ENCODE assay signal across 10 cellular contexts in the genomic region with DNA sequence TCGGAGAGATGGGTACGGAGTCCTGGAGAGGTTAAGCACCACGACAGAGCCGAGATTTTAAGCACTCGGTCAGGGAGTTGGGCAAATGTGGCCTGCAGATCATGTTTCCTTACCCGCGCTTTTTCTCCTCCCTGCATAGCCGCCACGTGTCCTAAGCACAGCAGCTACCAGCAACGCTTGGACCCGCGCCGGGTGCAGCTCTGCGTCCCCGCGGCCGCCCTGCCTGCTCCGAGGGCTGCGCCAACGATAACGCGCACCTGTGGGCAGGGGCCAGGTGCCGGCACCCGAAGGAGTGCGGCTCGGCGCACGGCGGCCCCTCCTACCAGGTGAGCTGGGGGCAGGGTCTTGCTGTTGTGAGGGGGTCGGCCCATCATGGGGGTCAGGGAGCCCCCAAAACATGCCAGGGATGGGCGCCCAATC. TPM values are rescaled to one million over a fixed set of nuclear protein-coding genes. Genes with fewer than 3 reads are reported as not detected.
DNase-seq lines count a peak whose midpoint lies in the region; ATAC-seq and TF ChIP-seq lines count a peak whose summit lies in the region.
"Had no signal": no experiment of that assay in that cellular context is flagged by ENCODE, and none has a peak within 500 bp of the region (broad histone marks: within the 10 kb centered on the region; RNA-seq: fewer than 3 reads in every experiment).

No MANE protein-coding gene starts in this region.

- TF ChIP-seq CTCF in activated CD8-positive, alpha-beta T cell treated with anti-CD3 and anti-CD28 coated beads for 36 hours (IDR thresholded peaks at IDR 0.05), result no peak
- TF ChIP-seq CTCF in testis (IDR thresholded peaks at IDR 0.05), result no peak
- no peak for TF ChIP-seq CTCF in GM13976 (IDR thresholded peaks at IDR 0.05; ENCODE audit: borderline replicate concordance, control extremely low read depth, extremely low read depth, insufficient read depth, missing control alignments)

- H3K27ac Mint-ChIP-seq in activated CD8-positive, alpha-beta T cell treated with anti-CD3 and anti-CD28 coated beads for 36 hours, result no peak overlapping the region

- H3K4me3 Mint-ChIP-seq in activated CD8-positive, alpha-beta T cell treated with anti-CD3 and anti-CD28 coated beads for 36 hours, result peak overlapping the region; percentile 32

- WGBS in testis, 2 donors, result 6 to 8% methylated on average over 12 to 25 of the region's 31 CpGs

- intact Hi-C loops in activated CD8-positive, alpha-beta T cell treated with anti-CD3 and anti-CD28 coated beads for 36 hours (cut with micrococcal nuclease), result no loop called here
- intact Hi-C loops in testis (cut with DNase I; ENCODE audit: low total_unique reads), result no loop called here

- no peak for TF ChIP-seq POLR2A in testis (IDR thresholded peaks at IDR 0.05)

- peak; percentile 16 for DNase-seq in activated CD4-positive, alpha-beta T cell treated with anti-CD3 and anti-CD28 coated beads for 48 hours
- no peak for DNase-seq in activated CD4-positive, alpha-beta T cell treated with anti-CD3 and anti-CD28 coated beads for 1 hour
- DNase-seq in activated CD8-positive, alpha-beta T cell treated with anti-CD3 and anti-CD28 coated beads for 36 hours, result peak; percentile 19
- DNase-seq in testis (no peak), GM13976 (ENCODE audit: low spot score) (no peak), activated gamma-delta T cell treated with Interleukin-2 at 50 U/mL for 16 hours (no peak), epidermal melanocyte (ENCODE audit: insufficient read length, low spot score) (no peak)
- DNase-seq: activated gamma-delta T cell had no signal

- H3K9me3 Mint-ChIP-seq in activated CD8-positive, alpha-beta T cell treated with anti-CD3 and anti-CD28 coated beads for 36 hours, result no peaks in the 10 kb centered on the region

- POLR2A ChIA-PET in activated CD8-positive, alpha-beta T cell treated with anti-CD3 and anti-CD28 coated beads for 36 hours (lab: Charles Lee), result interaction anchor here (1.2 kb wide), 1 partner anchor 42 kb away, joined by 3 read pairs; no protein-coding TSS in a partner anchor

- in situ Hi-C loops in GM13976 (cut with MboI; ENCODE audit: low sequenced_read_pairs, unreplicated experiment), result no loop called here

- no peaks in the 10 kb centered on the region for H3K27me3 ChIP-seq in layer of hippocampus (ENCODE audit: control insufficient read depth, insufficient read depth, low read length)
- H3K27me3 ChIP-seq in testis, result no peaks in the 10 kb centered on the region

- H3K9me3 ChIP-seq in testis, result no peaks in the 10 kb centered on the region

- H3K4me3 ChIP-seq in testis, result peak overlapping the region; percentile 18 to 35

- H3K36me3 Mint-ChIP-seq in activated CD8-positive, alpha-beta T cell treated with anti-CD3 and anti-CD28 coated beads for 36 hours (ENCODE audit: low read depth), result no peaks in the 10 kb centered on the region

- peaks cover 7% of the 10 kb centered on the region for H3K4me1 Mint-ChIP-seq in activated CD8-positive, alpha-beta T cell treated with anti-CD3 and anti-CD28 coated beads for 36 hours (ENCODE audit: low read depth)

- peaks cover 5% of the 10 kb centered on the region for H3K4me1 ChIP-seq in testis

- peaks cover 3% of the 10 kb centered on the region for H3K27me3 Mint-ChIP-seq in activated CD8-positive, alpha-beta T cell treated with anti-CD3 and anti-CD28 coated beads for 36 hours

- ATAC-seq in activated CD8-positive, alpha-beta T cell treated with anti-CD3 and anti-CD28 coated beads for 36 hours, result peak; percentile 37

- H3K27ac ChIP-seq in layer of hippocampus (ENCODE audit: low read depth, low read length) (peak overlapping the region; percentile 71), testis (no peak overlapping the region)

- H3K36me3 ChIP-seq in testis (ENCODE audit: low read depth, missing control alignments), result no peaks in the 10 kb centered on the region

- CTCF ChIA-PET in activated CD8-positive, alpha-beta T cell treated with anti-CD3 and anti-CD28 coated beads for 36 hours (lab: Charles Lee), result interaction anchor here (0.6 to 3.4 kb wide), 8 partner anchors 9 to 263 kb away, joined by 3 to 21 read pairs (median 4); no protein-coding TSS in a partner anchor

RNA-seq across cellular contexts. Expression of a gene that starts 24.8 kb away (rescaled TPM):
- total RNA-seq in activated CD8-positive, alpha-beta T cell treated with anti-CD3 and anti-CD28 coated beads for 36 hours, result not detected
- total RNA-seq in testis, result 1 to 10 TPM in 1 of 2 donors, not detected in 1; 2.6 TPM
- polyA plus RNA-seq in testis (ENCODE audit: insufficient read depth, low read depth, low replicate concordance), result not detected
- polyA plus RNA-seq: BJ had no signal

RNA-seq across cellular contexts. Expression of a gene that starts 44.1 kb away (rescaled TPM):
- total RNA-seq in activated CD8-positive, alpha-beta T cell treated with anti-CD3 and anti-CD28 coated beads for 36 hours, result under 1 TPM; 0.25 to 0.27 TPM
- 1 to 10 TPM; 4.5 to 7.9 TPM for total RNA-seq in testis
- polyA plus RNA-seq in testis (ENCODE audit: insufficient read depth, low read depth, low replicate concordance), result 4.5 TPM

RNA-seq across cellular contexts. Expression of a gene that starts 47.8 kb away (rescaled TPM):
- 1 to 10 TPM in 1 of 2 experiments, not detected in 1; 1.9 TPM for total RNA-seq in activated CD8-positive, alpha-beta T cell treated with anti-CD3 and anti-CD28 coated beads for 36 hours
- 10 to 100 TPM in 1 of 2 donors, 1 to 10 TPM in 1; 2.3 to 11.1 TPM for total RNA-seq in testis
- 48.5 TPM for polyA plus RNA-seq in testis (ENCODE audit: insufficient read depth, low read depth, low replicate concordance)

RNA-seq across cellular contexts. Expression of a gene that starts 49.3 kb away (rescaled TPM):
- under 1 TPM in 1 of 2 experiments, not detected in 1; 0.11 TPM for total RNA-seq in activated CD8-positive, alpha-beta T cell treated with anti-CD3 and anti-CD28 coated beads for 36 hours
- 1 to 10 TPM in 1 of 2 donors, under 1 TPM in 1; 0.79 to 1.7 TPM for total RNA-seq in testis
- polyA plus RNA-seq in testis (ENCODE audit: insufficient read depth, low read depth, low replicate concordance), result 8.2 TPM
- polyA plus RNA-seq: BJ had no signal

RNA-seq across cellular contexts. Expression of a gene that starts 52.2 kb away (rescaled TPM):
- total RNA-seq in activated CD8-positive, alpha-beta T cell treated with anti-CD3 and anti-CD28 coated beads for 36 hours, result under 1 TPM in 1 of 2 experiments, not detected in 1; 0.38 TPM
- 1 to 10 TPM in 1 of 2 donors, not detected in 1; 1.2 TPM for total RNA-seq in testis
- 2.1 TPM for polyA plus RNA-seq in testis (ENCODE audit: insufficient read depth, low read depth, low replicate concordance)

Comparison
In these comparisons a context has a peak if more than half of its experiments do, and no peak if none do; other contexts are left out.
1. DNase-seq: peak in activated CD4-positive, alpha-beta T cell treated with anti-CD3 and anti-CD28 coated beads for 48 hours (single experiment) and activated CD8-positive, alpha-beta T cell treated with anti-CD3 and anti-CD28 coated beads for 36 hours (single experiment); none in activated CD4-positive, alpha-beta T cell treated with anti-CD3 and anti-CD28 coated beads for 1 hour (single experiment), testis (single experiment), GM13976 (single experiment), activated gamma-delta T cell treated with Interleukin-2 at 50 U/mL for 16 hours (single experiment) and epidermal melanocyte (single experiment).
2. RNA of a gene that starts 44.1 kb away (total RNA-seq): 4.5 to 7.9 TPM in testis; 0.25 to 0.27 TPM in activated CD8-positive, alpha-beta T cell treated with anti-CD3 and anti-CD28 coated beads for 36 hours; every median in the first group is over 4 times any median in the second.